Comparison of ENCODE assay signal across 11 cellular contexts in genomic region chr12:40168868-40169267, GRCh38. TPM values are rescaled to one million over a fixed set of nuclear protein-coding genes. Genes with fewer than 3 reads are reported as not detected.
DNase-seq lines count a peak whose midpoint lies in the region; ATAC-seq and TF ChIP-seq lines count a peak whose summit lies in the region.
"Had no signal": no experiment of that assay in that cellular context is flagged by ENCODE, and none has a peak within 500 bp of the region (broad histone marks: within the 10 kb centered on the region; RNA-seq: fewer than 3 reads in every experiment).

No MANE protein-coding gene starts in this region.

- ATAC-seq in GM18867 (IDR thresholded peaks at IDR 0.05; ENCODE audit: unreplicated experiment) (peak; percentile 92), GM21526 (IDR thresholded peaks at IDR 0.05; ENCODE audit: low FRiP score, unreplicated experiment) (peak; percentile 95), HG03159 (IDR thresholded peaks at IDR 0.05; ENCODE audit: unreplicated experiment) (peak; percentile 91), left ventricle myocardium superior (no peak), natural killer cell (no peak)
- ATAC-seq in effector memory CD8-positive, alpha-beta T cell (replicated peaks), result peak; percentile 37
- ATAC-seq: HepG2, right lobe of liver had no signal

- H3K9me3 Mint-ChIP-seq in effector memory CD8-positive, alpha-beta T cell, result no peaks in the 10 kb centered on the region
- no peaks in the 10 kb centered on the region for H3K9me3 Mint-ChIP-seq in natural killer cell

- no peak overlapping the region for H3K4me3 Mint-ChIP-seq in effector memory CD8-positive, alpha-beta T cell
- H3K4me3 Mint-ChIP-seq in natural killer cell, result no peak overlapping the region

- intact Hi-C loops in left ventricle myocardium superior (cut with micrococcal nuclease) (no loop called here), natural killer cell (cut with micrococcal nuclease) (no loop called here)

- H3K27ac Mint-ChIP-seq in effector memory CD8-positive, alpha-beta T cell, result no peak overlapping the region
- H3K27ac Mint-ChIP-seq in natural killer cell, result no peak overlapping the region

- DNase-seq in effector memory CD8-positive, alpha-beta T cell, result no peak
- DNase-seq in A172 (ENCODE audit: low spot score) (no peak), left ventricle myocardium superior (no peak), natural killer cell (no peak), amniotic stem cell (lab: John Stamatoyannopoulos, UW) (no peak)
- DNase-seq: NCI-H748 treated with DMSO at 0.1 percent for 48 hours, right lobe of liver had no signal

- H3K27me3 Mint-ChIP-seq in effector memory CD8-positive, alpha-beta T cell, result peaks cover 0 to 5% of the 10 kb centered on the region in 2 donors
- H3K27me3 Mint-ChIP-seq in natural killer cell (ENCODE audit: low read depth in 2 of 2), result no peaks in the 10 kb centered on the region

- H3K36me3 Mint-ChIP-seq in effector memory CD8-positive, alpha-beta T cell (ENCODE audit: insufficient read depth), result no peaks in the 10 kb centered on the region
- no peaks in the 10 kb centered on the region for H3K36me3 Mint-ChIP-seq in natural killer cell

- TF ChIP-seq CTCF in natural killer cell (IDR thresholded peaks at IDR 0.05), result no peak

- H3K4me1 Mint-ChIP-seq in effector memory CD8-positive, alpha-beta T cell (ENCODE audit: low read depth in 2 of 2), result peaks cover 0 to 2% of the 10 kb centered on the region in 2 donors
- peaks cover 0 to 3% of the 10 kb centered on the region in 2 donors for H3K4me1 Mint-ChIP-seq in natural killer cell

RNA-seq across cellular contexts. Expression of gene LRRK2, which starts 55.9 kb away (rescaled TPM):
- total RNA-seq in A172 (2014; rRNA removed; shearing (Covaris generic)), result 3.6 and 4.2 TPM in 2 replicates
- total RNA-seq in left ventricle myocardium superior (7.3 TPM), natural killer cell (1 to 10 TPM; 1.6 to 6.1 (median 3.3) TPM)
- total RNA-seq: HepG2 had no signal

Comparison
In these comparisons a context has a peak if more than half of its experiments do, and no peak if none do; other contexts are left out.
1. ATAC-seq: peak in GM18867 (single experiment), GM21526 (single experiment), HG03159 (single experiment) and effector memory CD8-positive, alpha-beta T cell (single experiment); none in left ventricle myocardium superior (single experiment) and natural killer cell (0 of 3).